ENCODE assay signal across 9 cellular contexts in the genomic region with DNA sequence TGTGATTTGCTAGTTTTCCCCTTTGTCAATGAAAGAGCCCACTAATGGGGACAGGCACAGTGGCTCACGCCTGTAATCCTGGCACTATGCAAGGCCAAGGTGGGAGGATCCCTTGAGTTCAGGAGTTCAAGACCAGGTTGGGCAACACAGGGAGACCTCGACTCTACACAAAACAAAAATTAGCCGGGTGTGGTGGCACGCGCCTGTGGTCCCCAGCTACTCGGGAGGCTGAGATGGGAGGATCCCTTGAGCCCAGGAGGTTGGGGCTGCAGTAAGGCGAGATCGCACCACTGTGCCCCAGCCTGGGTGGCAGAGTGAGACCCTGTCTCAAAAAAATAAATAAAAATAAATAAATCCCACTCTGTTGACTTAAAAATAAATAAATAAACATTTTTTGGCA.
"Had no signal": no experiment of that assay in that cellular context is flagged by ENCODE, and none has a peak within 500 bp of the region (broad histone marks: within the 10 kb centered on the region; RNA-seq: fewer than 3 reads in every experiment).

No MANE protein-coding gene starts in this region.

- H3K27ac ChIP-seq: GM23248, HL-60 had no signal

- H3K9me3 ChIP-seq: HAP-1 had no signal

- FAIRE-seq: K562 had no signal

- ATAC-seq: HCT116, K562 had no signal

- H2AFZ ChIP-seq: GM23248 had no signal

- H3K4me3 Mint-ChIP-seq: HFFc6 had no signal

- H3K9me3 Mint-ChIP-seq: HFFc6 had no signal

- H3K27ac Mint-ChIP-seq: HFFc6 had no signal

- H3K4me3 ChIP-seq: GM23248, HAP-1, K562 had no signal

- DNase-seq: GM23248, GOT3, H7, HFFc6, IMR-90 had no signal

- H3K9ac ChIP-seq: GM23248 had no signal
